ENCODE assay signal across 1 cellular context in the genomic region with DNA sequence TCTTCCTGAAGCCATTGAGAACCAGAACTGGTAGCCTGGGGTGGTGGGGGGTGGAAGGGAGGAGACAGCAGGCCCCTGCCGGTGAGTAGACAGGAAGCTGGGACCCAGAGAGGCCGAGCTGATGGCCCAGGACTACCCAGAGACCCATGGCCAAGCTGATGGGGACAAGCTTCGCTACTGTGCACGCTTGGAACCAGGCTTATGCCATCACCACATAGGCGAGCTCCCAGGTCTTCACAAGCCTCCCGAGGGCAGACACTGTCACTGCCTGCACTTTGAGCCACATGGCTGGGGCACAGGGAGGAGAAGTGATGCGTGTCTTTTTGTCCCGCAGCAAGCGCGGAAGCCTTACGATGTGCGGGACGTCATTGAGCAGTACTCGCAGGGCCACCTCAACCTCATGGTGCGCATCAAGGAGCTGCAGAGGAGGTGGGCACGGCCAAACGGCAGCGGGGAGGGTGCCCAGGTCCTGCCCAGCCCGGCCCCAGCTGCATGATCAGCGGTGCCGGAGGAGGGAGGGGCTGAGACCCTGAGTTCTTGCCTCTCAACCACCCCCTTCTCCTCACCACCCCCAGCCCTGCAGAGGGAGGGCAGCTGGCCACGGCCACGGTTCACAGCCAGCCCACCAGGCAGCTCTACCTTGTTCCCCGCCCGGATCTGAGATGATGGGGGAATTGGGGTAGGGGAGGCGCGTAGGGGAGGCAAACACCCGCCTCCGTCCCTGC.
TF ChIP-seq lines count a peak whose summit lies in the region.

No MANE protein-coding gene starts in this region.

TF ChIP-seq in IMR-90, 13 proteins besides CTCF, POLR2A, EP300 and RAD21:
- TF ChIP-seq MXI1 (IDR thresholded peaks at IDR 0.05; ENCODE audit: borderline replicate concordance, low read depth, low read length): no peak
- TF ChIP-seq MAZ (IDR thresholded peaks at IDR 0.05; ENCODE audit: borderline replicate concordance, low read depth, low read length): no peak
- no peak for TF ChIP-seq MAFK (IDR thresholded peaks at IDR 0.05; ENCODE audit: low read depth, low read length)
- no peak for TF ChIP-seq NFE2L2 (IDR thresholded peaks at IDR 0.05; ENCODE audit: low read depth, low read length)
- TF ChIP-seq, protein P1, sequence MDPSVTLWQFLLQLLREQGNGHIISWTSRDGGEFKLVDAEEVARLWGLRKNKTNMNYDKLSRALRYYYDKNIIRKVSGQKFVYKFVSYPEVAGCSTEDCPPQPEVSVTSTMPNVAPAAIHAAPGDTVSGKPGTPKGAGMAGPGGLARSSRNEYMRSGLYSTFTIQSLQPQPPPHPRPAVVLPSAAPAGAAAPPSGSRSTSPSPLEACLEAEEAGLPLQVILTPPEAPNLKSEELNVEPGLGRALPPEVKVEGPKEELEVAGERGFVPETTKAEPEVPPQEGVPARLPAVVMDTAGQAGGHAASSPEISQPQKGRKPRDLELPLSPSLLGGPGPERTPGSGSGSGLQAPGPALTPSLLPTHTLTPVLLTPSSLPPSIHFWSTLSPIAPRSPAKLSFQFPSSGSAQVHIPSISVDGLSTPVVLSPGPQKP (IDR thresholded peaks at IDR 0.05; ENCODE audit: borderline replicate concordance, low read depth, low read length): no peak
TF ChIP-seq in IMR-90: peak in this region for 0.
